ENCODE assay signal across 23 cellular contexts in the genomic region with DNA sequence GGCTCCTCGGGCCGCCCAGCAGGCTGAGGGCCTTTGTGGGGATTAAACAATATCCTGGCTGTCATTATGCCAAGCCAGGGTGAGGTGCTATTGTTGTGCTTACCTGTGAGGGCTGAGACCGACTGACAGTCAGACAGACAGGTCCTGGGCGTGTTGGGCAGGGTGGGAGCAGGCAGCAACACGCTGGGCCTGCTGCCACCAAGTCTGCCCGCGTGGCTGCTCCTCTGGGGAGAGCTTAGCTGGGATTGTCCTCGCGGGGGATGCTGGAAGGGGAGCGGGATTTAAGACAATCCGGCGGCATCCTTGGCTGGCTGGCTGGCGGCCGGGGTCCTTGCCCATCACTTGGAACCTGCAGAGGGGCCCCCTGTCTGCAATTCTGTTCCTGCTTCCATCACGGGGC.
"Had no signal": no experiment of that assay in that cellular context is flagged by ENCODE, and none has a peak within 500 bp of the region (broad histone marks: within the 10 kb centered on the region; RNA-seq: fewer than 3 reads in every experiment).

No MANE protein-coding gene starts in this region.

- H3K27me3 ChIP-seq: sigmoid colon had no signal

- H3K27ac Mint-ChIP-seq: activated naive CD8-positive, alpha-beta T cell treated with anti-CD3 and anti-CD28 coated beads, Interleukin-2, amount 10 ng/mL, durations not matched to agents 7 days and 5 days; activated T-helper 2 cell treated with anti-CD3 and anti-CD28 coated beads, Interferon-gamma antibody, Interleukin-2, Interleukin-4, amounts not matched to agents 10 μg/mL and 5 μg/mL and 100 μg/mL, durations not matched to agents 14 hours and 24 hours and 36 hours; endodermal cell; mesothelial cell of epicardium; progenitor cell of endocrine pancreas had no signal

- H3K9me3 Mint-ChIP-seq: activated naive CD8-positive, alpha-beta T cell treated with anti-CD3 and anti-CD28 coated beads, Interleukin-2, amount 10 ng/mL, durations not matched to agents 7 days and 5 days; activated T-cell treated with anti-CD3 and anti-CD28 coated beads, Interleukin-2, amount 50 U/mL, for 4 hours; activated T-helper 2 cell treated with anti-CD3 and anti-CD28 coated beads, Interferon-gamma antibody, Interleukin-2, Interleukin-4, amounts not matched to agents 10 μg/mL and 5 μg/mL and 100 μg/mL, durations not matched to agents 14 hours and 24 hours and 36 hours; endodermal cell; mesothelial cell of epicardium; naive thymus-derived CD8-positive, alpha-beta T cell; T-helper 2 cell treated with Interferon-gamma antibody and Interleukin-4, amounts not matched to agents 5 μg/mL and 100 μg/mL, for 36 hours had no signal

- H3K27me3 Mint-ChIP-seq: activated naive CD8-positive, alpha-beta T cell treated with anti-CD3 and anti-CD28 coated beads, Interleukin-2, amount 10 ng/mL, durations not matched to agents 7 days and 5 days; naive thymus-derived CD8-positive, alpha-beta T cell; progenitor cell of endocrine pancreas had no signal

- H3K9me3 ChIP-seq: left ventricle myocardium inferior, sigmoid colon had no signal

- H3K36me3 Mint-ChIP-seq: mesothelial cell of epicardium had no signal

- H3K4me3 Mint-ChIP-seq: activated naive CD8-positive, alpha-beta T cell treated with anti-CD3 and anti-CD28 coated beads, Interleukin-2, amount 10 ng/mL, durations not matched to agents 7 days and 5 days; activated T-cell treated with anti-CD3 and anti-CD28 coated beads, Interleukin-2, amount 50 U/mL, for 4 hours; endodermal cell; mesothelial cell of epicardium; naive thymus-derived CD8-positive, alpha-beta T cell; T-helper 2 cell treated with Interferon-gamma antibody and Interleukin-4, amounts not matched to agents 5 μg/mL and 100 μg/mL, for 36 hours had no signal

- DNase-seq: activated CD4-positive, alpha-beta T cell treated with anti-CD3 and anti-CD28 coated beads for 1 hour; activated CD4-positive, alpha-beta T cell treated with anti-CD3 and anti-CD28 coated beads, Interleukin-2, amount 50 U/mL, for 1 hour; activated CD8-positive, alpha-beta memory T cell treated with anti-CD3 and anti-CD28 coated beads, Interleukin-2, amount 50 U/mL, for 48 hours; activated naive CD4-positive, alpha-beta T cell; activated naive CD8-positive, alpha-beta T cell treated with anti-CD3 and anti-CD28 coated beads, Interleukin-2, amount 10 ng/mL, durations not matched to agents 7 days and 5 days; activated T-cell treated with anti-CD3 and anti-CD28 coated beads, Interleukin-2, amount 50 U/mL, for 4 hours; amniotic stem cell; cerebellar nuclear complex; endodermal cell; foreskin melanocyte; left ventricle myocardium inferior; naive thymus-derived CD8-positive, alpha-beta T cell; retina; sigmoid colon; stimulated activated CD4-positive, alpha-beta T cell treated with anti-CD3 and anti-CD28 coated beads, Interleukin-15, amount 100 ng/mL, for 24 hours; stimulated activated CD8-positive, alpha-beta memory T cell treated with anti-CD3 and anti-CD28 coated beads, Interleukin-4, amount 100 ng/mL, for 48 hours; stimulated activated naive CD8-positive, alpha-beta T cell treated with anti-CD3 and anti-CD28 coated beads, Interleukin-15, Interleukin-2, amounts not matched to agents 100 U/mL and 50 U/mL, for 24 hours had no signal

- H3K36me3 ChIP-seq: left ventricle myocardium inferior, sigmoid colon had no signal

- H3K4me3 ChIP-seq: coronary artery, left ventricle myocardium inferior, sigmoid colon, smooth muscle cell had no signal

- ATAC-seq: activated T-cell treated with anti-CD3 and anti-CD28 coated beads, Interleukin-2, amount 50 U/mL, for 4 hours; naive thymus-derived CD8-positive, alpha-beta T cell; stimulated activated naive CD8-positive, alpha-beta T cell treated with anti-CD3 and anti-CD28 coated beads, Interleukin-15, Interleukin-2, amounts not matched to agents 100 U/mL and 50 U/mL, for 24 hours had no signal

- H3K27ac ChIP-seq: left ventricle myocardium inferior had no signal

- H3K4me1 ChIP-seq: sigmoid colon had no signal
